1 cellular context compared by ENCODE assay signal in genomic region chr10:46035923-46036849, GRCh38.
TF ChIP-seq lines count a peak whose summit lies in the region.

No MANE protein-coding gene starts in this region.

TF ChIP-seq in HepG2, 621 proteins besides CTCF, POLR2A, EP300 and RAD21 (continued from another document):
- TF ChIP-seq ZNF850 (CRISPR knock-in tag; conservative IDR thresholded peaks at IDR 0.05) (no peak), TSC22D2 (CRISPR knock-in tag; IDR thresholded peaks at IDR 0.05; ENCODE audit: borderline replicate concordance) (no peak), STAT5B (CRISPR knock-in tag; IDR thresholded peaks at IDR 0.05) (no peak), TOPORS (CRISPR knock-in tag; IDR thresholded peaks at IDR 0.05) (no peak), FOXK2 (IDR thresholded peaks at IDR 0.05) (peak; percentile 34; the same call in 1 of the 2 replicates), ZBTB4 (CRISPR knock-in tag; IDR thresholded peaks at IDR 0.05; ENCODE audit: borderline replicate concordance) (no peak), HMGA1 (CRISPR knock-in tag; conservative IDR thresholded peaks at IDR 0.05) (no peak), PITX1 (CRISPR knock-in tag; IDR thresholded peaks at IDR 0.05) (peak; percentile 70; the same call in 1 of the 2 replicates), TMF1 (CRISPR knock-in tag; IDR thresholded peaks at IDR 0.05; ENCODE audit: low read depth) (no peak), ZMYM2 (CRISPR knock-in tag; IDR thresholded peaks at IDR 0.05) (peak; percentile 77), FOXM1 (CRISPR knock-in tag; IDR thresholded peaks at IDR 0.05) (no peak), ZNF747 (CRISPR knock-in tag; IDR thresholded peaks at IDR 0.05; ENCODE audit: borderline replicate concordance) (0 out of 2 replicates have a peak, but pooled peaks have one; percentile 71), NRL (CRISPR knock-in tag; IDR thresholded peaks at IDR 0.05; ENCODE audit: borderline replicate concordance) (no peak), SP4 (CRISPR knock-in tag; IDR thresholded peaks at IDR 0.05) (no peak), CBFB (CRISPR knock-in tag; IDR thresholded peaks at IDR 0.05) (no peak), HNF1B (CRISPR knock-in tag; IDR thresholded peaks at IDR 0.05) (peak; percentile 77), ZNF616 (CRISPR knock-in tag; IDR thresholded peaks at IDR 0.05; ENCODE audit: low read depth) (no peak), ASH2L (IDR thresholded peaks at IDR 0.05; ENCODE audit: insufficient read length, low read depth, low read length) (peak; percentile 76), ZNF18 (CRISPR knock-in tag; IDR thresholded peaks at IDR 0.05; ENCODE audit: insufficient replicate concordance) (no peak), ZNF260 (CRISPR knock-in tag; IDR thresholded peaks at IDR 0.05; ENCODE audit: borderline replicate concordance, low read depth) (no peak), MIXL1 (CRISPR knock-in tag; IDR thresholded peaks at IDR 0.05) (0 out of 2 replicates have a peak, but pooled peaks have one; percentile 5), NFKB2 (CRISPR knock-in tag; IDR thresholded peaks at IDR 0.05; ENCODE audit: borderline replicate concordance) (peak; percentile 52; the same call in 1 of the 2 replicates), SOX6 (IDR thresholded peaks at IDR 0.05) (no peak), SOX6 (CRISPR knock-in tag; IDR thresholded peaks at IDR 0.05) (peak; percentile 93), ZNF317 (CRISPR knock-in tag; IDR thresholded peaks at IDR 0.05) (peak; percentile 84), BRCA1 (CRISPR knock-in tag; IDR thresholded peaks at IDR 0.05) (no peak), NR2F2 (IDR thresholded peaks at IDR 0.05; ENCODE audit: borderline replicate concordance, low read depth) (peak; percentile 62), ELF3 (CRISPR knock-in tag; IDR thresholded peaks at IDR 0.05) (peak; percentile 75), HDAC6 (IDR thresholded peaks at IDR 0.05; ENCODE audit: low read depth, low read length) (no peak), AFF4 (CRISPR knock-in tag; IDR thresholded peaks at IDR 0.05) (no peak), SIN3A (IDR thresholded peaks at IDR 0.05; ENCODE audit: borderline replicate concordance, low read depth, low read length) (peak; percentile 54; the same call in 1 of the 2 replicates), POLR2AphosphoS2 (IDR thresholded peaks at IDR 0.05; ENCODE audit: low read depth, low read length) (no peak), ZNF737 (CRISPR knock-in tag; IDR thresholded peaks at IDR 0.05; ENCODE audit: borderline replicate concordance) (no peak), SSRP1 (CRISPR knock-in tag; IDR thresholded peaks at IDR 0.05) (no peak; the same call in 1 of the 2 replicates), ARID4A (CRISPR knock-in tag; IDR thresholded peaks at IDR 0.05; ENCODE audit: borderline replicate concordance) (peak; percentile 72; the same call in 1 of the 2 replicates), KLF11 (CRISPR knock-in tag; IDR thresholded peaks at IDR 0.05) (no peak), SNRNP70 (IDR thresholded peaks at IDR 0.05; ENCODE audit: low read depth, low read length) (no peak), SRSF1 (optimal IDR thresholded peaks at IDR 0.05; ENCODE audit: low read depth, low read length) (no peak), RBFOX2 (IDR thresholded peaks at IDR 0.05; ENCODE audit: low read depth, low read length) (peak; percentile 62), FOSL2 (CRISPR knock-in tag; IDR thresholded peaks at IDR 0.05) (peak; percentile 41), ZBTB7A (CRISPR knock-in tag; IDR thresholded peaks at IDR 0.05) (no peak), KLF6 (CRISPR knock-in tag; IDR thresholded peaks at IDR 0.05) (no peak), HDAC1 (CRISPR knock-in tag; IDR thresholded peaks at IDR 0.05) (peak; percentile 75), ZNF382 (CRISPR knock-in tag; IDR thresholded peaks at IDR 0.05; ENCODE audit: borderline replicate concordance) (no peak), ZNF589 (CRISPR knock-in tag; conservative IDR thresholded peaks at IDR 0.05) (no peak), CHD4 (IDR thresholded peaks at IDR 0.05; ENCODE audit: borderline replicate concordance, low read length) (no peak; the same call in 1 of the 2 replicates), ESRRA (CRISPR knock-in tag; IDR thresholded peaks at IDR 0.05; ENCODE audit: low read depth) (peak; percentile 89), ZBTB38 (CRISPR knock-in tag; IDR thresholded peaks at IDR 0.05) (peak; percentile 81), NAIF1 (CRISPR knock-in tag; IDR thresholded peaks at IDR 0.05; ENCODE audit: borderline replicate concordance) (no peak), MTERF4 (CRISPR knock-in tag; IDR thresholded peaks at IDR 0.05) (no peak), ATF4 (CRISPR knock-in tag; IDR thresholded peaks at IDR 0.05) (peak in 1 of 2 experiments; percentile 69; a peak in 2 of 4 replicates), ZNF768 (CRISPR knock-in tag; IDR thresholded peaks at IDR 0.05) (peak; percentile 78), IRX3 (CRISPR knock-in tag; IDR thresholded peaks at IDR 0.05; ENCODE audit: borderline replicate concordance, low read depth) (no peak)
TF ChIP-seq in HepG2: peak in this region for 195.
